ENCODE assay signal across 1 cellular context in genomic region chr4:2714918-2715317, GRCh38.
TF ChIP-seq lines count a peak whose summit lies in the region.

No MANE protein-coding gene starts in this region.

TF ChIP-seq in GM12878, 131 proteins besides CTCF, POLR2A, EP300 and RAD21 (continued from another document):
- TF ChIP-seq ZNF687 (IDR thresholded peaks at IDR 0.05) = peak; percentile 1; the same call in 1 of the 2 replicates
TF ChIP-seq in GM12878: peak in this region for 1.
